In the genomic region with DNA sequence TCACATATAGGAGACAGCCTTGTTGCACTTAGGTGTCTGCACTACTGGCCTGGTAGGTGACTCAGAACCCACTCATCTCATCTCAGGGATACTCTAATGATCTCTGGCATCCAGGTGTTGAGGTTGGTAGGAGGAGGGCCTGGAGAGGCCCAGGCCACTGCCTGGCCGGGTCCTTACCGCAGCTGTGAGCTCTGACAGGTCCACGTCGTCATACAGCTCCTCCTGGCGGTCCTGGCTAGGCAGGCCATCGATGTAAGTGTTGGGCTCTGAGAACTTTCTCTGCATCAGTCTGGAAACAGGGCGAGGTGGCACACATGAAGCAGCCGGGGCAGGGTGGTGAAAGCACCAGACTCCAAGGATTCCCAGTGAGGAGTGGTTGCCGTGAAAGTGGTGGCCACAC, we compare ENCODE assay signal across 1 cellular context.
TF ChIP-seq lines count a peak whose summit lies in the region.

No MANE protein-coding gene starts in this region.

TF ChIP-seq in K562, 482 proteins besides CTCF, POLR2A, EP300 and RAD21 (continued from another document):
- TF ChIP-seq, protein P1, sequence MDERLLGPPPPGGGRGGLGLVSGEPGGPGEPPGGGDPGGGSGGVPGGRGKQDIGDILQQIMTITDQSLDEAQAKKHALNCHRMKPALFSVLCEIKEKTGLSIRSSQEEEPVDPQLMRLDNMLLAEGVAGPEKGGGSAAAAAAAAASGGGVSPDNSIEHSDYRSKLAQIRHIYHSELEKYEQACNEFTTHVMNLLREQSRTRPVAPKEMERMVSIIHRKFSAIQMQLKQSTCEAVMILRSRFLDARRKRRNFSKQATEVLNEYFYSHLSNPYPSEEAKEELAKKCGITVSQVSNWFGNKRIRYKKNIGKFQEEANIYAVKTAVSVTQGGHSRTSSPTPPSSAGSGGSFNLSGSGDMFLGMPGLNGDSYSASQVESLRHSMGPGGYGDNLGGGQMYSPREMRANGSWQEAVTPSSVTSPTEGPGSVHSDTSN (CRISPR knock-in tag; IDR thresholded peaks at IDR 0.05; ENCODE audit: low read depth) = no peak
- TF ChIP-seq, protein P1 (tag; conservative IDR thresholded peaks at IDR 0.05; ENCODE audit: low read depth) = no peak
